In the genomic region with DNA sequence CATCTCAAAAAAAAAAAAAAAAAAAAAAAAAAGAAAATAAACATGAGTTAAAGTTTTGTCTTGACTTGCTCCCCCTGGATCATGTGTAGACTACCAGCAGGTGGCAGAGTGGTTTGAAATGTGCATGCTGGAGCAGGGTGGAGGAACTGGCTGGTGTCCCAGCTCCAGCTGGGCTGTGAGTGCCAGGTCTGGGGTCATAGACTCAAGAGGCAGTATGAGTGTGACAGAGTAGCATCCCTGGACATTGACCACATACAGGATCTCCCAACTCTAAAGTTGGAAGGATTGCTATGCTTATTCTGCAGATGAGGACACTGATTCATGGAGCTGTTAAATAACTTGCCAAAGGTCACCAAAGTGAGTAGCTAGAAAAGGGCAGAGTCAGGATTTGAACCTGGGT, we compare ENCODE assay signal across 10 cellular contexts.
DNase-seq lines count a peak whose midpoint lies in the region; ATAC-seq and TF ChIP-seq lines count a peak whose summit lies in the region.
"Had no signal": no experiment of that assay in that cellular context is flagged by ENCODE, and none has a peak within 500 bp of the region (broad histone marks: within the 10 kb centered on the region; RNA-seq: fewer than 3 reads in every experiment).

No MANE protein-coding gene starts in this region.

- no peak overlapping the region for H2AK5ac ChIP-seq in neuronal stem cell (ENCODE audit: low read depth, low read length)

- no peak for ATAC-seq in activated T-cell treated with anti-CD3 and anti-CD28 coated beads, Interleukin-2, amount 50 U/mL, for 72 hours (replicated peaks in 1 of 2)

- H2AFZ ChIP-seq in neuronal stem cell (ENCODE audit: low read length): no peak overlapping the region

- H3K9me3 Mint-ChIP-seq in brain: peaks cover 0 to 4% (median 0%) of the 10 kb centered on the region in 5 experiments
- peaks cover 0 to 3% of the 10 kb centered on the region in 2 donors for H3K9me3 Mint-ChIP-seq in activated T-cell treated with anti-CD3 and anti-CD28 coated beads, Interleukin-2, amount 50 U/mL, for 72 hours
- H3K9me3 Mint-ChIP-seq: stimulated activated naive B cell treated with anti-CD40 and anti-IgM and Interleukin-4, amounts not matched to agents 10 μg/mL and 1 μg/mL and 100 μg/mL, for 72 hours had no signal

- H3K23ac ChIP-seq in neuronal stem cell (ENCODE audit: low read depth, low read length, poor library complexity): no peak overlapping the region

- H3K79me1 ChIP-seq in neuronal stem cell (ENCODE audit: low read depth, low read length): no peaks in the 10 kb centered on the region

- no peak overlapping the region for H3K9ac ChIP-seq in neuronal stem cell (ENCODE audit: low read depth, low read length, poor library complexity)

- no peaks in the 10 kb centered on the region for H3K4me1 ChIP-seq in neuronal stem cell (ENCODE audit: control insufficient read depth in 2 of 2, insufficient read depth in 1 of 2, low read depth in 1 of 2, low read length in 2 of 2)

- H2BK120ac ChIP-seq in neuronal stem cell (ENCODE audit: low read depth, low read length): no peak overlapping the region

- H3K9me3 ChIP-seq in neuronal stem cell (replicated peaks in 1 of 2; ENCODE audit: control insufficient read depth in 2 of 2, insufficient read depth in 1 of 2, low read depth in 1 of 2, low read length in 2 of 2): no peaks in the 10 kb centered on the region

- H3K36me3 Mint-ChIP-seq in brain: no peaks in the 10 kb centered on the region
- no peaks in the 10 kb centered on the region for H3K36me3 Mint-ChIP-seq in activated T-cell treated with anti-CD3 and anti-CD28 coated beads, Interleukin-2, amount 50 U/mL, for 72 hours (ENCODE audit: insufficient read depth in 2 of 2)
- H3K36me3 Mint-ChIP-seq: stimulated activated naive B cell treated with anti-CD40 and anti-IgM and Interleukin-4, amounts not matched to agents 10 μg/mL and 1 μg/mL and 100 μg/mL, for 72 hours had no signal

- H3K36me3 ChIP-seq in neuronal stem cell (replicated peaks in 1 of 2; ENCODE audit: control insufficient read depth in 2 of 2, insufficient read depth in 2 of 2, low read length in 2 of 2): no peaks in the 10 kb centered on the region

- H3K18ac ChIP-seq in neuronal stem cell (ENCODE audit: low read length): no peak overlapping the region

- no peak overlapping the region for H2BK12ac ChIP-seq in neuronal stem cell (ENCODE audit: low read length)

- H3K27me3 Mint-ChIP-seq in brain: peaks cover 16% of the 10 kb centered on the region
- H3K27me3 Mint-ChIP-seq in activated T-cell treated with anti-CD3 and anti-CD28 coated beads, Interleukin-2, amount 50 U/mL, for 72 hours (ENCODE audit: low read depth): no peaks in the 10 kb centered on the region

- H3K4me1 Mint-ChIP-seq in brain: no peaks in the 10 kb centered on the region
- H3K4me1 Mint-ChIP-seq in activated T-cell treated with anti-CD3 and anti-CD28 coated beads, Interleukin-2, amount 50 U/mL, for 72 hours (ENCODE audit: low read depth): no peaks in the 10 kb centered on the region
- H3K4me1 Mint-ChIP-seq: stimulated activated naive B cell treated with anti-CD40 and anti-IgM and Interleukin-4, amounts not matched to agents 10 μg/mL and 1 μg/mL and 100 μg/mL, for 72 hours had no signal

- no peak overlapping the region for H3K4me2 ChIP-seq in neuronal stem cell (ENCODE audit: insufficient read depth, low read length, poor library complexity, severe bottlenecking)

- H2BK5ac ChIP-seq in neuronal stem cell (ENCODE audit: low read length): no peak overlapping the region

- no peak overlapping the region for H3K4me3 ChIP-seq in neuronal stem cell (ENCODE audit: low read length in 2 of 2)

- no peak overlapping the region for H3K4ac ChIP-seq in neuronal stem cell (ENCODE audit: low read length)

- DNase-seq in D341Med (ENCODE audit: low spot score): peak; percentile 43
- DNase-seq in HuH-7.5 (ENCODE audit: low spot score): peak; percentile 41
- peak; percentile 43 for DNase-seq in left kidney (ENCODE audit: low read depth, low spot score)
- no peak for DNase-seq in activated T-cell treated with anti-CD3 and anti-CD28 coated beads, Interleukin-2, amount 50 U/mL, for 72 hours
- no peak for DNase-seq in neuronal stem cell (ENCODE audit: low spot score)
- DNase-seq in COR-L47 (lab: John Stamatoyannopoulos, UW): no peak
- no peak for DNase-seq in GM19240 (ENCODE audit: insufficient read length, low spot score)
- DNase-seq: stimulated activated naive B cell treated with anti-CD40 and anti-IgM and Interleukin-4, amounts not matched to agents 10 μg/mL and 1 μg/mL and 100 μg/mL, for 72 hours had no signal

- no peak overlapping the region for H3K4me3 Mint-ChIP-seq in brain
- no peak overlapping the region for H3K4me3 Mint-ChIP-seq in activated T-cell treated with anti-CD3 and anti-CD28 coated beads, Interleukin-2, amount 50 U/mL, for 72 hours
- H3K4me3 Mint-ChIP-seq: stimulated activated naive B cell treated with anti-CD40 and anti-IgM and Interleukin-4, amounts not matched to agents 10 μg/mL and 1 μg/mL and 100 μg/mL, for 72 hours had no signal

- H4K8ac ChIP-seq in neuronal stem cell (ENCODE audit: low read depth, low read length): no peak overlapping the region

- H2BK15ac ChIP-seq in neuronal stem cell (ENCODE audit: low read length): no peak overlapping the region

- no peak overlapping the region for H3K14ac ChIP-seq in neuronal stem cell (ENCODE audit: low read length)

- no peak overlapping the region for H4K91ac ChIP-seq in neuronal stem cell (ENCODE audit: low read depth, low read length, poor library complexity)

- H3K27ac Mint-ChIP-seq in brain: no peak overlapping the region
- H3K27ac Mint-ChIP-seq in activated T-cell treated with anti-CD3 and anti-CD28 coated beads, Interleukin-2, amount 50 U/mL, for 72 hours: no peak overlapping the region
- H3K27ac Mint-ChIP-seq: stimulated activated naive B cell treated with anti-CD40 and anti-IgM and Interleukin-4, amounts not matched to agents 10 μg/mL and 1 μg/mL and 100 μg/mL, for 72 hours had no signal

- no peaks in the 10 kb centered on the region for H3K27me3 ChIP-seq in neuronal stem cell (ENCODE audit: control insufficient read depth in 3 of 3, insufficient read depth in 3 of 3, low read depth in 1 of 3, low read length in 3 of 3)

- peak; percentile 41 to 53 for TF ChIP-seq CTCF in brain (conservative IDR thresholded peaks at IDR 0.05)

- H3K27ac ChIP-seq in neuronal stem cell (replicated peaks; ENCODE audit: low read length): no peak overlapping the region
- H3K27ac ChIP-seq: epithelial cell of prostate had no signal

Comparison
In these comparisons a context has a peak if more than half of its experiments do, and no peak if none do; other contexts are left out.
1. DNase-seq: peak in D341Med (single experiment), HuH-7.5 (single experiment) and left kidney (single experiment); none in activated T-cell treated with anti-CD3 and anti-CD28 coated beads, Interleukin-2, amount 50 U/mL, for 72 hours (0 of 2), neuronal stem cell (single experiment), COR-L47 (single experiment) and GM19240 (single experiment).